ENCODE assay signal across 24 cellular contexts in genomic region chr1:90926971-90927370, GRCh38.
DNase-seq lines count a peak whose midpoint lies in the region; ATAC-seq and TF ChIP-seq lines count a peak whose summit lies in the region.
"Had no signal": no experiment of that assay in that cellular context is flagged by ENCODE, and none has a peak within 500 bp of the region (broad histone marks: within the 10 kb centered on the region; RNA-seq: fewer than 3 reads in every experiment).

No MANE protein-coding gene starts in this region.

- H2AFZ ChIP-seq in H9 (ENCODE audit: low read length): no peak overlapping the region

- H3K9ac ChIP-seq in H9 (ENCODE audit: extremely low read depth, insufficient read length, low read length): no peak overlapping the region

- H2BK12ac ChIP-seq in H9 (ENCODE audit: insufficient read length, low read depth, low read length): no peak overlapping the region

- H3K27ac ChIP-seq in H9 (ENCODE audit: insufficient read length, low read depth, low read length): peak overlapping the region; percentile 44
- H3K27ac ChIP-seq: neutrophil had no signal

- H3K27me3 Mint-ChIP-seq in H9 (ENCODE audit: low read depth) (no peaks in the 10 kb centered on the region; the same call in 1 of the 2 replicates), neural crest cell (ENCODE audit: low read depth) (no peaks in the 10 kb centered on the region)
- H3K27me3 Mint-ChIP-seq in activated T-helper 17 cell treated with anti-CD3 and anti-CD28 coated beads, Interleukin-2, amount 50 U/mL, for 72 hours: no peaks in the 10 kb centered on the region

- H3K4ac ChIP-seq in H9 (ENCODE audit: low read depth, low read length): no peak overlapping the region

- H3K4me1 ChIP-seq in H9 (ENCODE audit: insufficient read depth, low read length): peaks cover 7% of the 10 kb centered on the region; the same call in 1 of the 2 replicates

- H4K8ac ChIP-seq in H9 (replicated peaks; ENCODE audit: insufficient read length, low read depth, low read length): no peak overlapping the region

- TF ChIP-seq CTCF in H9 (conservative IDR thresholded peaks at IDR 0.05) (no peak), neural crest cell (conservative IDR thresholded peaks at IDR 0.05) (no peak), GM10248 (IDR thresholded peaks at IDR 0.05; ENCODE audit: control extremely low read depth, extremely low read depth, low read depth, missing control alignments) (no peak)

- H4K91ac ChIP-seq in H9 (ENCODE audit: insufficient read length, low read depth, low read length): no peak overlapping the region

- H3K14ac ChIP-seq in H9 (ENCODE audit: insufficient read depth, low read length): no peak overlapping the region

- H3K9me3 ChIP-seq in H9 (ENCODE audit: control insufficient read depth, low read depth, low read length): no peaks in the 10 kb centered on the region
- H3K9me3 ChIP-seq: neutrophil had no signal

- H3K4me3 Mint-ChIP-seq in H9 (peak overlapping the region; percentile 33 to 67), neural crest cell (peak overlapping the region; percentile 25)
- H3K4me3 Mint-ChIP-seq in activated T-helper 17 cell treated with anti-CD3 and anti-CD28 coated beads, Interleukin-2, amount 50 U/mL, for 72 hours: peak overlapping the region; percentile 9

- H3K4me1 Mint-ChIP-seq in H9 (peaks cover 61 to 64% of the 10 kb centered on the region in 2 experiments), neural crest cell (peaks cover 36% of the 10 kb centered on the region)
- H3K4me1 Mint-ChIP-seq in activated T-helper 17 cell treated with anti-CD3 and anti-CD28 coated beads, Interleukin-2, amount 50 U/mL, for 72 hours: peaks cover 40% of the 10 kb centered on the region

- no peak overlapping the region for H3K23ac ChIP-seq in H9 (ENCODE audit: insufficient read length, low read depth, low read length)

- POLR2A ChIA-PET in GM10248 (lab: Yijun Ruan, JAX): interaction anchor here (0.6 kb wide), 1 partner anchor 9 kb away, joined by 6 read pairs; no protein-coding TSS in a partner anchor

- H2AK5ac ChIP-seq in H9 (ENCODE audit: insufficient read length, low read length): no peak overlapping the region

- H3K27me3 ChIP-seq in H9 (ENCODE audit: insufficient read depth, low read length): no peaks in the 10 kb centered on the region
- H3K27me3 ChIP-seq: neutrophil had no signal

- H3T11ph ChIP-seq in H9 (ENCODE audit: low read length): no peak overlapping the region

- ATAC-seq in activated T-helper 17 cell treated with anti-CD3 and anti-CD28 coated beads, Interleukin-2, amount 50 U/mL, for 72 hours (replicated peaks): no peak
- ATAC-seq: esophagus mucosa, left colon had no signal

- H4K5ac ChIP-seq in H9 (ENCODE audit: insufficient read length, low read depth, low read length): no peak overlapping the region

- H2BK15ac ChIP-seq in H9 (ENCODE audit: low read depth, low read length): no peak overlapping the region

- peaks cover 16% of the 10 kb centered on the region; the same call in 1 of the 2 replicates for H3K79me2 ChIP-seq in H9 (ENCODE audit: insufficient read depth, low read length)

- peaks cover 4% of the 10 kb centered on the region for H3K79me1 ChIP-seq in H9 (ENCODE audit: insufficient read depth, low read depth, low read length, poor library complexity, severe bottlenecking)

- H2BK20ac ChIP-seq in H9 (ENCODE audit: low read depth, low read length, poor library complexity, severe bottlenecking): no peak overlapping the region

- H3K27ac Mint-ChIP-seq in H9 (peak overlapping the region; percentile 41 to 98 (median 97); a peak in 6 of 7 replicates), neural crest cell (ENCODE audit: unreplicated experiment) (no peak overlapping the region)
- peak overlapping the region; percentile 12 for H3K27ac Mint-ChIP-seq in activated T-helper 17 cell treated with anti-CD3 and anti-CD28 coated beads, Interleukin-2, amount 50 U/mL, for 72 hours

- peak; percentile 48 for DNase-seq in H9
- peak; percentile 70 for DNase-seq in iPS DF 19.7 (ENCODE audit: low read depth, low spot score)
- DNase-seq in neural crest cell (ENCODE audit: low read depth, low spot score): no peak
- no peak for DNase-seq in GM10248 (ENCODE audit: extremely low spot score)
- no peak for DNase-seq in DMS79 treated with DMSO at 0.1 percent for 48 hours (lab: John Stamatoyannopoulos, UW)
- DNase-seq in DMS 273 treated with DMSO at 0.1 percent for 48 hours (lab: John Stamatoyannopoulos, UW): no peak
- DNase-seq: activated CD4-positive, alpha-beta T cell treated with anti-CD3 and anti-CD28 coated beads for 4 hours; anterior cingulate cortex; COR-L47; EL; hypothalamus; KG1; left colon; midbrain; NCI-H146; NCI-H2171 treated with DMSO at 0.1 percent for 48 hours; NCI-H69; stimulated activated CD4-positive, alpha-beta T cell treated with anti-CD3 and anti-CD28 coated beads, Interleukin-2, amount 100 ng/mL, for 24 hours; stimulated activated naive CD4-positive, alpha-beta T cell; SW 1271; trophoblast cell had no signal

- H3K4me2 ChIP-seq in H9 (ENCODE audit: insufficient read depth, insufficient read length, low read length): no peak overlapping the region

- no peak overlapping the region for H2BK5ac ChIP-seq in H9 (ENCODE audit: insufficient read length, low read length)

- CTCF ChIA-PET in GM10248 (lab: Yijun Ruan, JAX): interaction anchor here (2.5 kb wide), 1 partner anchor 9 kb away, joined by 18 read pairs; no protein-coding TSS in a partner anchor

- no peaks in the 10 kb centered on the region for H3K23me2 ChIP-seq in H9 (ENCODE audit: insufficient read length, low read depth, low read length, poor library complexity, severe bottlenecking)

- no peak overlapping the region for H2BK120ac ChIP-seq in H9 (ENCODE audit: low read depth, low read length, poor library complexity, severe bottlenecking)

- no peak overlapping the region for H3K18ac ChIP-seq in H9 (ENCODE audit: insufficient read length, low read depth, low read length)

- 0 out of 5 replicates have a peak, but pooled peaks cover 0 to 3% of the 10 kb centered on the region in 2 experiments for H3K9me3 Mint-ChIP-seq in H9
- peaks cover 9% of the 10 kb centered on the region for H3K9me3 Mint-ChIP-seq in activated T-helper 17 cell treated with anti-CD3 and anti-CD28 coated beads, Interleukin-2, amount 50 U/mL, for 72 hours
- H3K9me3 Mint-ChIP-seq in neural crest cell: peaks cover 9% of the 10 kb centered on the region

- H3K36me3 Mint-ChIP-seq in H9 (ENCODE audit: insufficient read depth in 1 of 3, low read depth in 3 of 3) (peaks cover 4 to 8% (median 6%) of the 10 kb centered on the region in 3 experiments; a peak in 6 of 7 replicates), neural crest cell (ENCODE audit: low read depth) (peaks cover 10% of the 10 kb centered on the region)
- peaks cover 38% of the 10 kb centered on the region for H3K36me3 Mint-ChIP-seq in activated T-helper 17 cell treated with anti-CD3 and anti-CD28 coated beads, Interleukin-2, amount 50 U/mL, for 72 hours (ENCODE audit: low read depth)

- WGBS in H9 (ENCODE audit: extremely low coverage, insufficient read length, low lambda C conversion rate): no CpG with 5 or more reads among the region's 3 CpGs

- H4K20me1 ChIP-seq in H9 (ENCODE audit: control insufficient read depth, insufficient read depth, insufficient read length): no peaks in the 10 kb centered on the region

- H3K56ac ChIP-seq in H9 (ENCODE audit: insufficient read length, low read depth, low read length): no peak overlapping the region

Comparison
In these comparisons a context has a peak if more than half of its experiments do, and no peak if none do; other contexts are left out.
1. DNase-seq: peak in H9 (single experiment) and iPS DF 19.7 (single experiment); none in neural crest cell (single experiment), GM10248 (single experiment), DMS79 treated with DMSO at 0.1 percent for 48 hours (single experiment) and DMS 273 treated with DMSO at 0.1 percent for 48 hours (single experiment).
2. Peak in every context shown above with its lines, with median percentiles within 50 percentile points of each other: H3K4me3 Mint-ChIP-seq.